Comparison of ENCODE assay signal across 8 cellular contexts in genomic region chr1:153659656-153660055, GRCh38. TPM values are rescaled to one million over a fixed set of nuclear protein-coding genes. Genes with fewer than 3 reads are reported as not detected.
DNase-seq lines count a peak whose midpoint lies in the region; ATAC-seq and TF ChIP-seq lines count a peak whose summit lies in the region.

No MANE protein-coding gene starts in this region.

- H3K4me3 ChIP-seq in MG63, result peak overlapping the region; percentile 98
- peak overlapping the region in 55 of 59 donors; percentile 51 to 99 (median 87) for H3K4me3 ChIP-seq in dorsolateral prefrontal cortex
- H3K4me3 ChIP-seq in neural cell (ENCODE audit: low read length), result peak overlapping the region; percentile 79

- TF ChIP-seq CTCF in CD14-positive monocyte (IDR thresholded peaks at IDR 0.05), result no peak
- TF ChIP-seq CTCF in dorsolateral prefrontal cortex (IDR thresholded peaks at IDR 0.05 in 54 of 56, conservative IDR thresholded peaks at IDR 0.05 in 2 of 56; ENCODE audit: low read depth in 1 of 56, partially characterized antibody in 56 of 56), result no peak
- no peak for TF ChIP-seq CTCF in neural cell (IDR thresholded peaks at IDR 0.05; ENCODE audit: poor library complexity, severe bottlenecking)

- peak overlapping the region; percentile 41 to 95 for H3K4me3 Mint-ChIP-seq in CD14-positive monocyte

- H4K20me1 ChIP-seq in neural cell (ENCODE audit: insufficient read depth), result no peaks in the 10 kb centered on the region

- no peaks in the 10 kb centered on the region for H3K9me3 ChIP-seq in MG63
- H3K9me3 ChIP-seq in neural cell (ENCODE audit: low read length), result no peaks in the 10 kb centered on the region

- TF ChIP-seq EP300 in neural cell (conservative IDR thresholded peaks at IDR 0.05; ENCODE audit: poor library complexity, severe bottlenecking), result no peak

- H3K27ac ChIP-seq in dorsolateral prefrontal cortex, result peak overlapping the region in 28 of 59 donors; percentile 11 to 99 (median 95)
- H3K27ac ChIP-seq in neural cell (ENCODE audit: low read length), result no peak overlapping the region

- H3K36me3 ChIP-seq in MG63, result peaks cover 48% of the 10 kb centered on the region
- H3K36me3 ChIP-seq in neural cell (ENCODE audit: insufficient read depth, low read length), result no peaks in the 10 kb centered on the region

- peak overlapping the region; percentile 86 for H3K9ac ChIP-seq in neural cell (ENCODE audit: low read length)

- ATAC-seq in HG03460 (IDR thresholded peaks at IDR 0.05; ENCODE audit: unreplicated experiment), result no peak

- H2AFZ ChIP-seq in neural cell (ENCODE audit: low read depth, low read length), result no peak overlapping the region

- H3K9me2 ChIP-seq in neural cell (ENCODE audit: insufficient read depth, low read length), result no peaks in the 10 kb centered on the region

- H3K79me2 ChIP-seq in neural cell (replicated peaks; ENCODE audit: insufficient read depth, low read length), result peaks cover 15% of the 10 kb centered on the region

- H3F3A ChIP-seq in neural cell (ENCODE audit: insufficient read depth, low read length, poor library complexity, severe bottlenecking), result peaks cover 3% of the 10 kb centered on the region

- H3K27ac Mint-ChIP-seq in CD14-positive monocyte, result peak overlapping the region in 3 of 7 donors; percentile 80 to 95 (median 91)

- no peak for TF ChIP-seq RAD21 in neural cell (conservative IDR thresholded peaks at IDR 0.05)

- DNase-seq in CD14-positive monocyte (ENCODE audit: low spot score), result no peak
- no peak for DNase-seq in MG63
- DNase-seq in dorsolateral prefrontal cortex, result no peak
- no peak for DNase-seq in NCI-H345 (lab: John Stamatoyannopoulos, UW)
- no peak for DNase-seq in COR-L47 (lab: John Stamatoyannopoulos, UW)
- DNase-seq in NCI-H2171 (lab: John Stamatoyannopoulos, UW), result no peak

- peak overlapping the region; percentile 57 for H3K4me2 ChIP-seq in neural cell (ENCODE audit: low read length)

- peaks cover 37 to 47% of the 10 kb centered on the region in 2 donors for H3K36me3 Mint-ChIP-seq in CD14-positive monocyte

- H3K9me3 Mint-ChIP-seq in CD14-positive monocyte, result no peaks in the 10 kb centered on the region

- intact Hi-C loops in CD14-positive monocyte (cut with micrococcal nuclease), result loop anchor here in 1 of 2 donors (1.0 kb wide), 1 partner anchor 11 kb away; the partner anchor contains the start of gene ILF2
- intact Hi-C loops in dorsolateral prefrontal cortex (cut with DNase I), result no loop called here

- H3K4me1 Mint-ChIP-seq in CD14-positive monocyte, result peaks cover 15% of the 10 kb centered on the region

- H3K27me3 ChIP-seq in MG63, result no peaks in the 10 kb centered on the region
- no peaks in the 10 kb centered on the region for H3K27me3 ChIP-seq in dorsolateral prefrontal cortex
- no peaks in the 10 kb centered on the region for H3K27me3 ChIP-seq in neural cell (ENCODE audit: insufficient read depth, low read depth, low read length)

- H3K27me3 Mint-ChIP-seq in CD14-positive monocyte (ENCODE audit: low read depth in 3 of 3), result no peaks in the 10 kb centered on the region

TF ChIP-seq in neural cell, 6 proteins besides CTCF, POLR2A, EP300 and RAD21:
- TF ChIP-seq TAF1 (IDR thresholded peaks at IDR 0.05; ENCODE audit: low read depth) (no peak), EZH2 (IDR thresholded peaks at IDR 0.05; ENCODE audit: borderline replicate concordance, insufficient read depth, low read length, poor library complexity, severe bottlenecking) (no peak), SMC3 (conservative IDR thresholded peaks at IDR 0.05; ENCODE audit: poor library complexity) (no peak), REST (IDR thresholded peaks at IDR 0.05; ENCODE audit: borderline replicate concordance) (no peak), POLR2AphosphoS5 (IDR thresholded peaks at IDR 0.05) (no peak), MXI1 (conservative IDR thresholded peaks at IDR 0.05; ENCODE audit: poor library complexity, severe bottlenecking) (no peak)

RNA-seq across cellular contexts. Expression of gene SNAPIN, which starts 1.2 kb away (rescaled TPM):
- polyA plus RNA-seq in CD14-positive monocyte, result 100 to 1,000 TPM; 135 to 141 TPM
- 50.4 and 84.0 TPM in 2 replicates for total RNA-seq in MG63 (2014; rRNA removed; shearing (Covaris generic); ENCODE audit: low replicate concordance)
- 10 to 100 TPM; 29.9 to 50.4 (median 39.0) TPM for total RNA-seq in dorsolateral prefrontal cortex
- 86.2 and 100.0 TPM in 2 replicates for polyA plus RNA-seq in neural cell
- 48.5 and 49.9 TPM in 2 replicates for polyA minus RNA-seq in neural cell

RNA-seq across cellular contexts. Expression of gene ILF2, which starts 11.1 kb away (rescaled TPM):
- polyA plus RNA-seq in CD14-positive monocyte (100 to 1,000 TPM; 115 to 118 TPM), neural cell (383 and 410 TPM in 2 replicates)
- 305 and 372 TPM in 2 replicates for total RNA-seq in MG63 (2014; rRNA removed; shearing (Covaris generic); ENCODE audit: low replicate concordance)
- 10 to 100 TPM; 45.0 to 84.5 (median 66.7) TPM for total RNA-seq in dorsolateral prefrontal cortex
- polyA minus RNA-seq in neural cell, result 271 and 286 TPM in 2 replicates

RNA-seq across cellular contexts. Expression of gene NPR1, which starts 18.8 kb away (rescaled TPM):
- polyA plus RNA-seq in CD14-positive monocyte (not detected), neural cell (0.18 and 0.45 TPM in 2 replicates)
- total RNA-seq in MG63 (2014; rRNA removed; shearing (Covaris generic); ENCODE audit: low replicate concordance), result 0.33 TPM in 1 of 2 replicates, not detected in the other
- 1 to 10 TPM in 57 of 120 experiments, under 1 TPM in 63; 0.14 to 3.2 (median 0.97) TPM for total RNA-seq in dorsolateral prefrontal cortex
- 0.46 and 0.73 TPM in 2 replicates for polyA minus RNA-seq in neural cell

RNA-seq across cellular contexts. Expression of gene CHTOP, which starts 25.8 kb away (rescaled TPM):
- polyA plus RNA-seq in CD14-positive monocyte (10 to 100 TPM; 28.1 to 38.2 TPM), neural cell (159 and 168 TPM in 2 replicates)
- total RNA-seq in MG63 (2014; rRNA removed; shearing (Covaris generic); ENCODE audit: low replicate concordance), result 61.0 and 72.4 TPM in 2 replicates
- 100 to 1,000 TPM in 1 of 120 experiments, 10 to 100 TPM in 119; 62.0 to 109 (median 76.4) TPM for total RNA-seq in dorsolateral prefrontal cortex
- 115 and 132 TPM in 2 replicates for polyA minus RNA-seq in neural cell

RNA-seq across cellular contexts. Expression of gene S100A1, which starts 31.4 kb away (rescaled TPM):
- polyA plus RNA-seq in CD14-positive monocyte (not detected), neural cell (not detected in 2 replicates)
- 0.99 TPM in 1 of 2 replicates, not detected in the other for total RNA-seq in MG63 (2014; rRNA removed; shearing (Covaris generic); ENCODE audit: low replicate concordance)
- total RNA-seq in dorsolateral prefrontal cortex, result 100 to 1,000 TPM; 162 to 726 (median 281) TPM
- polyA minus RNA-seq in neural cell, result not detected in 2 replicates
